ENCODE assay signal across 8 cellular contexts in genomic region chr16:1984347-1985225, GRCh38. TPM values are rescaled to one million over a fixed set of nuclear protein-coding genes. Genes with fewer than 3 reads are reported as not detected.
DNase-seq lines count a peak whose midpoint lies in the region; ATAC-seq, FAIRE-seq and TF ChIP-seq lines count a peak whose summit lies in the region.

No MANE protein-coding gene starts in this region.

- peak; percentile 14 to 16 for ATAC-seq in activated CD4-positive, CD25-positive, alpha-beta regulatory T cell treated with anti-CD3 and anti-CD28 coated beads, Interleukin-2, amount 50 U/mL, for 24 hours
- peak; percentile 1 for ATAC-seq in body of pancreas
- peak; percentile 11 for ATAC-seq in HepG2

- WGBS in HUES64, result 8% methylated on average over 58 of the region's 58 CpGs
- WGBS in body of pancreas, 2 donors, result 10 to 21% methylated on average over 12 to 58 of the region's 58 CpGs
- WGBS in HepG2 (ENCODE audit: low lambda C conversion rate), result 0% methylated on average over 13 of the region's 58 CpGs
- WGBS in transverse colon (ENCODE audit: low coverage in 1 of 2), 2 donors, result 9 to 24% methylated on average over 7 to 36 of the region's 58 CpGs

- H3K4me3 ChIP-seq in HUES64 (ENCODE audit: low read length), result peak overlapping the region; percentile 74
- H3K4me3 ChIP-seq in body of pancreas, result peak overlapping the region; percentile 77 to 90
- H3K4me3 ChIP-seq in HepG2 (replicated peaks in 1 of 3; ENCODE audit: insufficient read depth in 1 of 3, low read depth in 2 of 3, low read length in 3 of 3), result peak overlapping the region; percentile 81 to 93 (median 84)
- H3K4me3 ChIP-seq in transverse colon, result peak overlapping the region; percentile 58 to 90 (median 82)

- TF ChIP-seq EP300 in HepG2 (IDR thresholded peaks at IDR 0.05; ENCODE audit: low read depth in 2 of 2, low read length in 2 of 2), result 0 out of 4 replicates have a peak, but pooled peaks of 1 of the 2 experiments have one; percentile 22
- TF ChIP-seq EP300 in HepG2 (CRISPR knock-in tag; IDR thresholded peaks at IDR 0.05; ENCODE audit: borderline replicate concordance), result no peak
- no peak for TF ChIP-seq EP300 in transverse colon (IDR thresholded peaks at IDR 0.05; ENCODE audit: low read depth)

- no peak overlapping the region for H2AFZ ChIP-seq in HepG2 (ENCODE audit: low read length)

- peak overlapping the region; percentile 98 for H3K4me2 ChIP-seq in HepG2 (ENCODE audit: low read depth, low read length)

- CTCF ChIA-PET in HepG2 (lab: Yijun Ruan, JAX; ENCODE audit: low intra/inter-chr PET ratio, low total read pairs), result interaction anchor here (1.2 kb wide), 1 partner anchor 20 kb away, joined by 4 read pairs; no protein-coding TSS in a partner anchor

- in situ Hi-C loops in HepG2 (cut with HindIII; ENCODE audit: extremely low pct_ligation_motif_present, low pct_unique_long_range_greater_than_20kb) (no loop called here), transverse colon (cut with MboI; ENCODE audit: low pct_ligation_motif_present in 1 of 4, low pct_unique_long_range_greater_than_20kb in 1 of 4, low sequenced_read_pairs in 3 of 4) (no loop called here), GM13976 (cut with MboI; ENCODE audit: low sequenced_read_pairs, unreplicated experiment) (no loop called here)

- H3K9me3 ChIP-seq in HUES64 (ENCODE audit: insufficient read depth, low read depth, low read length) (no peaks in the 10 kb centered on the region), body of pancreas (no peaks in the 10 kb centered on the region), HepG2 (ENCODE audit: low read length) (no peaks in the 10 kb centered on the region), transverse colon (no peaks in the 10 kb centered on the region)

- no peaks in the 10 kb centered on the region for H4K20me1 ChIP-seq in HepG2 (ENCODE audit: insufficient read depth, low read length)

- H3K79me2 ChIP-seq in HepG2 (ENCODE audit: insufficient read depth, low read length), result peaks cover 13% of the 10 kb centered on the region

- TF ChIP-seq CTCF in body of pancreas (IDR thresholded peaks at IDR 0.05) (no peak), HepG2 (CRISPR knock-in tag; IDR thresholded peaks at IDR 0.05) (no peak), transverse colon (IDR thresholded peaks at IDR 0.05) (no peak), GM13976 (IDR thresholded peaks at IDR 0.05; ENCODE audit: borderline replicate concordance, control extremely low read depth, extremely low read depth, insufficient read depth, missing control alignments) (no peak)

- no peak for FAIRE-seq in HepG2 (lab: Jason Lieb, UNC)

- peaks cover 13% of the 10 kb centered on the region for H3K36me3 ChIP-seq in HUES64 (ENCODE audit: insufficient read depth, low read length)
- H3K36me3 ChIP-seq in body of pancreas (replicated peaks in 1 of 2; ENCODE audit: insufficient read depth in 1 of 2, low read depth in 2 of 2), result peaks cover 0 to 2% of the 10 kb centered on the region in 2 donors
- peaks cover 12 to 15% of the 10 kb centered on the region in 2 experiments; a peak in 4 of 5 replicates for H3K36me3 ChIP-seq in HepG2 (replicated peaks in 1 of 2; ENCODE audit: control insufficient read depth in 1 of 2, insufficient read depth in 2 of 2, low read length in 2 of 2)
- peaks cover 0 to 7% (median 0%) of the 10 kb centered on the region in 4 donors for H3K36me3 ChIP-seq in transverse colon

- intact Hi-C loops in body of pancreas (cut with DNase I) (no loop called here), HepG2 (cut with micrococcal nuclease; ENCODE audit: unreplicated experiment) (no loop called here), transverse colon (cut with DNase I; ENCODE audit: low total_unique reads) (loop anchor here (10.0 kb wide), 1 partner anchor 680 kb away; no protein-coding TSS in a partner anchor)

- BruUV-seq in HepG2 (replicated peaks; lab: Mats Ljungman, UMichigan), result TSS peak; percentile 77

- H3K27me3 ChIP-seq in HUES64 (ENCODE audit: insufficient read depth, low read length) (peaks cover 54% of the 10 kb centered on the region), body of pancreas (peaks cover 0 to 9% of the 10 kb centered on the region in 2 donors), HepG2 (ENCODE audit: control insufficient read depth in 1 of 2, insufficient read depth in 2 of 2, low read length in 2 of 2) (peaks cover 0 to 4% of the 10 kb centered on the region in 2 experiments; a peak in 1 of 5 replicates), transverse colon (peaks cover 39% of the 10 kb centered on the region)

- no peak for TF ChIP-seq POLR2A in body of pancreas (IDR thresholded peaks at IDR 0.05)
- TF ChIP-seq POLR2A in HepG2 (IDR thresholded peaks at IDR 0.05; ENCODE audit: insufficient read depth in 1 of 2, low read depth in 2 of 2, low read length in 2 of 2), result peak in 1 of 2 experiments; percentile 5; a peak in 3 of 4 replicates
- TF ChIP-seq POLR2A in transverse colon (IDR thresholded peaks at IDR 0.05), result peak; percentile 45

- no peak; the same call in 1 of the 2 replicates for TF ChIP-seq RAD21 in HepG2 (CRISPR knock-in tag; IDR thresholded peaks at IDR 0.05)

- H3K27ac ChIP-seq in HUES64 (ENCODE audit: low read depth, low read length) (peak overlapping the region; percentile 81), body of pancreas (peak overlapping the region; percentile 20 to 84 (median 79)), HepG2 (ENCODE audit: extremely low read length, insufficient read depth, low read length) (peak overlapping the region; percentile 97), transverse colon (peak overlapping the region; percentile 91 to 95 (median 93))

- DNase-seq in activated CD4-positive, CD25-positive, alpha-beta regulatory T cell (lab: John Stamatoyannopoulos, UW), result no peak
- DNase-seq in body of pancreas (peak in 1 of 4 donors; percentile 44), HepG2 (ENCODE audit: low spot score) (peak; percentile 39), transverse colon (peak; percentile 68), GM13976 (ENCODE audit: low spot score) (no peak)
- DNase-seq in effector CD8-positive, alpha-beta T cell (lab: John Stamatoyannopoulos, UW), result no peak

- POLR2A ChIA-PET in HepG2 (lab: Yijun Ruan, JAX), result interaction anchor here (0.7 to 6.8 kb wide), 15 partner anchors 9 to 171 kb away, joined by 3 to 62 read pairs (median 6); partner anchors contain the start of genes MSRB1, RPS2, TBL3 and TRAF7

- peaks cover 9% of the 10 kb centered on the region for H3K4me1 ChIP-seq in HUES64 (ENCODE audit: insufficient read depth, low read length)
- H3K4me1 ChIP-seq in body of pancreas, result peaks cover 65% of the 10 kb centered on the region
- peaks cover 62% of the 10 kb centered on the region for H3K4me1 ChIP-seq in HepG2 (ENCODE audit: insufficient read depth, low read length)
- peaks cover 22 to 67% (median 58%) of the 10 kb centered on the region in 4 donors for H3K4me1 ChIP-seq in transverse colon

- H3K9ac ChIP-seq in HUES64 (ENCODE audit: low read depth, low read length) (peak overlapping the region; percentile 92), HepG2 (ENCODE audit: insufficient read depth, low read depth, low read length) (peak overlapping the region; percentile 95)

RNA-seq across cellular contexts. Expression of gene GFER, which starts 0.6 kb away (rescaled TPM):
- polyA plus RNA-seq in HUES64 (2013, experiment 1 of 2), result 28.7 TPM
- polyA plus RNA-seq in HUES64 (2013, experiment 2 of 2), result 23.8 TPM
- 10 to 100 TPM; 13.2 to 35.9 TPM for total RNA-seq in body of pancreas
- 68.3 and 71.7 TPM in 2 replicates for total RNA-seq in HepG2 (2016; rRNA removed; fragmentation: Illumina TruSeq; extraction: Trizol)
- 42.3 and 42.4 TPM in 2 replicates for total RNA-seq in HepG2 (2016; cell fraction: cytosol; rRNA removed; fragmentation: Illumina TruSeq; extraction: Trizol; ENCODE audit: low read depth)
- 71.7 and 77.6 TPM in 2 replicates for total RNA-seq in HepG2 (2016; cell fraction: insoluble cytoplasmic fraction; rRNA removed; fragmentation: Illumina TruSeq; extraction: Trizol)
- total RNA-seq in HepG2 (2016; cell fraction: membrane; rRNA removed; fragmentation: Illumina TruSeq; extraction: Trizol), result 45.9 and 49.4 TPM in 2 replicates
- 27.4 and 40.1 TPM in 2 replicates for total RNA-seq in HepG2 (2016; cell fraction: nucleus; rRNA removed; fragmentation: Illumina TruSeq; extraction: Trizol)
- polyA plus RNA-seq in HepG2 (2011; rRNA removed), result 28.6 and 35.9 TPM in 2 replicates
- polyA plus RNA-seq in HepG2 (2011; cell fraction: cytosol; rRNA removed), result 25.2 and 31.0 TPM in 2 replicates
- polyA plus RNA-seq in HepG2 (2011; cell fraction: nucleus; rRNA removed), result 27.0 and 27.5 TPM in 2 replicates
- 28.9 and 37.4 TPM in 2 replicates for polyA plus RNA-seq in HepG2 (2012)
- polyA plus RNA-seq in HepG2 (2016; cell fraction: cytosol; fragmentation: Illumina TruSeq; extraction: Trizol; ENCODE audit: low read depth), result 55.8 and 56.5 TPM in 2 replicates
- 83.7 and 99.4 TPM in 2 replicates for polyA plus RNA-seq in HepG2 (2016; cell fraction: insoluble cytoplasmic fraction; fragmentation: Illumina TruSeq; extraction: Trizol; ENCODE audit: low read depth)
- polyA plus RNA-seq in HepG2 (2016; cell fraction: membrane; fragmentation: Illumina TruSeq; extraction: Trizol; ENCODE audit: low read depth), result 49.1 and 52.1 TPM in 2 replicates
- 66.2 and 67.2 TPM in 2 replicates for polyA plus RNA-seq in HepG2 (2016; cell fraction: nucleus; fragmentation: Illumina TruSeq; extraction: Trizol; ENCODE audit: insufficient read depth, low read depth)
- polyA minus RNA-seq in HepG2 (2011; rRNA and poly(A)+ RNA removed; ENCODE audit: low replicate concordance), result 12.3 and 20.5 TPM in 2 replicates
- polyA minus RNA-seq in HepG2 (2011; cell fraction: cytosol; rRNA and poly(A)+ RNA removed), result 16.4 and 18.5 TPM in 2 replicates
- polyA minus RNA-seq in HepG2 (2011; cell fraction: nucleus; rRNA and poly(A)+ RNA removed), result 14.7 and 14.8 TPM in 2 replicates
- 100 to 1,000 TPM in 1 of 4 donors, 10 to 100 TPM in 3; 29.9 to 117 (median 64.3) TPM for total RNA-seq in transverse colon

RNA-seq across cellular contexts. Expression of gene NOXO1, which starts 3.3 kb away (rescaled TPM):
- 0.65 TPM for polyA plus RNA-seq in HUES64 (2013, experiment 1 of 2)
- not detected for polyA plus RNA-seq in HUES64 (2013, experiment 2 of 2)
- total RNA-seq in body of pancreas, result not detected
- total RNA-seq in HepG2 (2016; rRNA removed; fragmentation: Illumina TruSeq; extraction: Trizol), result 0.21 and 1.4 TPM in 2 replicates
- 0.40 and 0.97 TPM in 2 replicates for total RNA-seq in HepG2 (2016; cell fraction: cytosol; rRNA removed; fragmentation: Illumina TruSeq; extraction: Trizol; ENCODE audit: low read depth)
- 0.22 and 1.1 TPM in 2 replicates for total RNA-seq in HepG2 (2016; cell fraction: insoluble cytoplasmic fraction; rRNA removed; fragmentation: Illumina TruSeq; extraction: Trizol)
- total RNA-seq in HepG2 (2016; cell fraction: membrane; rRNA removed; fragmentation: Illumina TruSeq; extraction: Trizol), result 0.34 and 0.53 TPM in 2 replicates
- total RNA-seq in HepG2 (2016; cell fraction: nucleus; rRNA removed; fragmentation: Illumina TruSeq; extraction: Trizol), result 2.4 and 3.1 TPM in 2 replicates
- 0.69 and 1.4 TPM in 2 replicates for polyA plus RNA-seq in HepG2 (2011; rRNA removed)
- polyA plus RNA-seq in HepG2 (2011; cell fraction: cytosol; rRNA removed), result 0.14 and 0.25 TPM in 2 replicates
- polyA plus RNA-seq in HepG2 (2011; cell fraction: nucleus; rRNA removed), result 10.4 and 11.0 TPM in 2 replicates
- polyA plus RNA-seq in HepG2 (2012), result 0.12 and 0.55 TPM in 2 replicates
- 0.26 and 0.45 TPM in 2 replicates for polyA plus RNA-seq in HepG2 (2016; cell fraction: cytosol; fragmentation: Illumina TruSeq; extraction: Trizol; ENCODE audit: low read depth)
- polyA plus RNA-seq in HepG2 (2016; cell fraction: insoluble cytoplasmic fraction; fragmentation: Illumina TruSeq; extraction: Trizol; ENCODE audit: low read depth), result 0.52 and 0.62 TPM in 2 replicates
- 0.63 and 0.78 TPM in 2 replicates for polyA plus RNA-seq in HepG2 (2016; cell fraction: membrane; fragmentation: Illumina TruSeq; extraction: Trizol; ENCODE audit: low read depth)
- polyA plus RNA-seq in HepG2 (2016; cell fraction: nucleus; fragmentation: Illumina TruSeq; extraction: Trizol; ENCODE audit: insufficient read depth, low read depth), result 7.2 and 9.5 TPM in 2 replicates
- polyA minus RNA-seq in HepG2 (2011; rRNA and poly(A)+ RNA removed; ENCODE audit: low replicate concordance), result 0.12 and 0.28 TPM in 2 replicates
- not detected in 2 replicates for polyA minus RNA-seq in HepG2 (2011; cell fraction: cytosol; rRNA and poly(A)+ RNA removed)
- 0.75 and 1.0 TPM in 2 replicates for polyA minus RNA-seq in HepG2 (2011; cell fraction: nucleus; rRNA and poly(A)+ RNA removed)
- 10 to 100 TPM in 3 of 4 donors, 1 to 10 TPM in 1; 4.2 to 29.8 (median 19.4) TPM for total RNA-seq in transverse colon

RNA-seq across cellular contexts. Expression of gene SYNGR3, which starts 5.2 kb away (rescaled TPM):
- 5.5 TPM for polyA plus RNA-seq in HUES64 (2013, experiment 1 of 2)
- 8.5 TPM for polyA plus RNA-seq in HUES64 (2013, experiment 2 of 2)
- total RNA-seq in body of pancreas (1 to 10 TPM in 1 of 2 donors, under 1 TPM in 1; 0.33 to 1.6 TPM), HepG2 (2016; rRNA removed; fragmentation: Illumina TruSeq; extraction: Trizol) (0.58 and 0.97 TPM in 2 replicates), transverse colon (1 to 10 TPM in 3 of 4 donors, not detected in 1; 2.7 to 4.8 (median 2.9) TPM)
- 1.1 and 1.2 TPM in 2 replicates for total RNA-seq in HepG2 (2016; cell fraction: cytosol; rRNA removed; fragmentation: Illumina TruSeq; extraction: Trizol; ENCODE audit: low read depth)
- 0.43 and 1.1 TPM in 2 replicates for total RNA-seq in HepG2 (2016; cell fraction: insoluble cytoplasmic fraction; rRNA removed; fragmentation: Illumina TruSeq; extraction: Trizol)
- 1.5 and 2.1 TPM in 2 replicates for total RNA-seq in HepG2 (2016; cell fraction: membrane; rRNA removed; fragmentation: Illumina TruSeq; extraction: Trizol)
- 0.84 and 0.85 TPM in 2 replicates for total RNA-seq in HepG2 (2016; cell fraction: nucleus; rRNA removed; fragmentation: Illumina TruSeq; extraction: Trizol)
- polyA plus RNA-seq in HepG2 (2011; rRNA removed), result 5.7 and 7.4 TPM in 2 replicates
- 4.4 and 4.8 TPM in 2 replicates for polyA plus RNA-seq in HepG2 (2011; cell fraction: cytosol; rRNA removed)
- polyA plus RNA-seq in HepG2 (2011; cell fraction: nucleus; rRNA removed), result 10.2 and 11.3 TPM in 2 replicates
- 2.5 and 5.3 TPM in 2 replicates for polyA plus RNA-seq in HepG2 (2012)
- polyA plus RNA-seq in HepG2 (2016; cell fraction: cytosol; fragmentation: Illumina TruSeq; extraction: Trizol; ENCODE audit: low read depth), result 1.00 and 1.2 TPM in 2 replicates
- 0.64 and 0.72 TPM in 2 replicates for polyA plus RNA-seq in HepG2 (2016; cell fraction: insoluble cytoplasmic fraction; fragmentation: Illumina TruSeq; extraction: Trizol; ENCODE audit: low read depth)
- 1.2 and 1.4 TPM in 2 replicates for polyA plus RNA-seq in HepG2 (2016; cell fraction: membrane; fragmentation: Illumina TruSeq; extraction: Trizol; ENCODE audit: low read depth)
- 1.1 and 1.4 TPM in 2 replicates for polyA plus RNA-seq in HepG2 (2016; cell fraction: nucleus; fragmentation: Illumina TruSeq; extraction: Trizol; ENCODE audit: insufficient read depth, low read depth)
- 6.2 and 7.1 TPM in 2 replicates for polyA minus RNA-seq in HepG2 (2011; rRNA and poly(A)+ RNA removed; ENCODE audit: low replicate concordance)
- polyA minus RNA-seq in HepG2 (2011; cell fraction: cytosol; rRNA and poly(A)+ RNA removed), result 4.1 and 4.4 TPM in 2 replicates
- polyA minus RNA-seq in HepG2 (2011; cell fraction: nucleus; rRNA and poly(A)+ RNA removed), result 1.3 and 2.1 TPM in 2 replicates

RNA-seq across cellular contexts. Expression of gene TBL3, which starts 12.7 kb away (rescaled TPM):
- 44.1 TPM for polyA plus RNA-seq in HUES64 (2013, experiment 1 of 2)
- polyA plus RNA-seq in HUES64 (2013, experiment 2 of 2), result 45.6 TPM
- total RNA-seq in body of pancreas (10 to 100 TPM; 38.9 to 40.7 TPM), HepG2 (2016; rRNA removed; fragmentation: Illumina TruSeq; extraction: Trizol) (31.2 and 38.0 TPM in 2 replicates), transverse colon (10 to 100 TPM; 23.2 to 31.0 (median 28.2) TPM)
- 6.2 and 6.3 TPM in 2 replicates for total RNA-seq in HepG2 (2016; cell fraction: cytosol; rRNA removed; fragmentation: Illumina TruSeq; extraction: Trizol; ENCODE audit: low read depth)
- total RNA-seq in HepG2 (2016; cell fraction: insoluble cytoplasmic fraction; rRNA removed; fragmentation: Illumina TruSeq; extraction: Trizol), result 28.7 and 44.0 TPM in 2 replicates
- total RNA-seq in HepG2 (2016; cell fraction: membrane; rRNA removed; fragmentation: Illumina TruSeq; extraction: Trizol), result 9.1 and 10.6 TPM in 2 replicates
- total RNA-seq in HepG2 (2016; cell fraction: nucleus; rRNA removed; fragmentation: Illumina TruSeq; extraction: Trizol), result 26.8 and 27.8 TPM in 2 replicates
- polyA plus RNA-seq in HepG2 (2011; rRNA removed), result 16.8 and 24.9 TPM in 2 replicates
- 16.1 and 29.4 TPM in 2 replicates for polyA plus RNA-seq in HepG2 (2011; cell fraction: cytosol; rRNA removed)
- 117 and 165 TPM in 2 replicates for polyA plus RNA-seq in HepG2 (2011; cell fraction: nucleus; rRNA removed)
- polyA plus RNA-seq in HepG2 (2012), result 19.7 and 30.1 TPM in 2 replicates
- polyA plus RNA-seq in HepG2 (2016; cell fraction: cytosol; fragmentation: Illumina TruSeq; extraction: Trizol; ENCODE audit: low read depth), result 6.0 and 6.6 TPM in 2 replicates
- 21.7 and 29.9 TPM in 2 replicates for polyA plus RNA-seq in HepG2 (2016; cell fraction: insoluble cytoplasmic fraction; fragmentation: Illumina TruSeq; extraction: Trizol; ENCODE audit: low read depth)
- 7.9 and 9.7 TPM in 2 replicates for polyA plus RNA-seq in HepG2 (2016; cell fraction: membrane; fragmentation: Illumina TruSeq; extraction: Trizol; ENCODE audit: low read depth)
- 47.3 and 47.9 TPM in 2 replicates for polyA plus RNA-seq in HepG2 (2016; cell fraction: nucleus; fragmentation: Illumina TruSeq; extraction: Trizol; ENCODE audit: insufficient read depth, low read depth)
- 72.5 and 77.5 TPM in 2 replicates for polyA minus RNA-seq in HepG2 (2011; rRNA and poly(A)+ RNA removed; ENCODE audit: low replicate concordance)
- polyA minus RNA-seq in HepG2 (2011; cell fraction: cytosol; rRNA and poly(A)+ RNA removed), result 26.4 and 31.2 TPM in 2 replicates
- polyA minus RNA-seq in HepG2 (2011; cell fraction: nucleus; rRNA and poly(A)+ RNA removed), result 18.5 and 19.3 TPM in 2 replicates

RNA-seq across cellular contexts. Expression of gene RNF151, which starts 17.9 kb away (rescaled TPM):
- polyA plus RNA-seq in HUES64 (2013, experiment 1 of 2), result not detected
- polyA plus RNA-seq in HUES64 (2013, experiment 2 of 2), result not detected
- total RNA-seq in body of pancreas (not detected), HepG2 (2016; rRNA removed; fragmentation: Illumina TruSeq; extraction: Trizol) (not detected in 2 replicates), transverse colon (not detected)
- total RNA-seq in HepG2 (2016; cell fraction: cytosol; rRNA removed; fragmentation: Illumina TruSeq; extraction: Trizol; ENCODE audit: low read depth), result not detected in 2 replicates
- not detected in 2 replicates for total RNA-seq in HepG2 (2016; cell fraction: insoluble cytoplasmic fraction; rRNA removed; fragmentation: Illumina TruSeq; extraction: Trizol)
- total RNA-seq in HepG2 (2016; cell fraction: membrane; rRNA removed; fragmentation: Illumina TruSeq; extraction: Trizol), result not detected in 2 replicates
- total RNA-seq in HepG2 (2016; cell fraction: nucleus; rRNA removed; fragmentation: Illumina TruSeq; extraction: Trizol), result not detected in 2 replicates
- polyA plus RNA-seq in HepG2 (2011; rRNA removed), result not detected in 2 replicates
- polyA plus RNA-seq in HepG2 (2011; cell fraction: cytosol; rRNA removed), result 0.09 TPM in 1 of 2 replicates, not detected in the other
- 0.50 TPM in 1 of 2 replicates, not detected in the other for polyA plus RNA-seq in HepG2 (2011; cell fraction: nucleus; rRNA removed)
- polyA plus RNA-seq in HepG2 (2012), result not detected in 2 replicates
- not detected in 2 replicates for polyA plus RNA-seq in HepG2 (2016; cell fraction: cytosol; fragmentation: Illumina TruSeq; extraction: Trizol; ENCODE audit: low read depth)
- not detected in 2 replicates for polyA plus RNA-seq in HepG2 (2016; cell fraction: insoluble cytoplasmic fraction; fragmentation: Illumina TruSeq; extraction: Trizol; ENCODE audit: low read depth)
- not detected in 2 replicates for polyA plus RNA-seq in HepG2 (2016; cell fraction: membrane; fragmentation: Illumina TruSeq; extraction: Trizol; ENCODE audit: low read depth)
- not detected in 2 replicates for polyA plus RNA-seq in HepG2 (2016; cell fraction: nucleus; fragmentation: Illumina TruSeq; extraction: Trizol; ENCODE audit: insufficient read depth, low read depth)
- 0.28 TPM in 1 of 2 replicates, not detected in the other for polyA minus RNA-seq in HepG2 (2011; rRNA and poly(A)+ RNA removed; ENCODE audit: low replicate concordance)
- not detected in 2 replicates for polyA minus RNA-seq in HepG2 (2011; cell fraction: cytosol; rRNA and poly(A)+ RNA removed)
- not detected in 2 replicates for polyA minus RNA-seq in HepG2 (2011; cell fraction: nucleus; rRNA and poly(A)+ RNA removed)

Comparison
In these comparisons a context has a peak if more than half of its experiments do, and no peak if none do; other contexts are left out.
1. DNase-seq: peak in HepG2 (single experiment) and transverse colon (single experiment); none in activated CD4-positive, CD25-positive, alpha-beta regulatory T cell (0 of 4), GM13976 (single experiment) and effector CD8-positive, alpha-beta T cell (single experiment).
2. Peak in every context shown above with its lines, with median percentiles within 50 percentile points of each other: ATAC-seq, H3K27ac ChIP-seq and H3K4me3 ChIP-seq.